26 cellular contexts compared by ENCODE assay signal in the genomic region with DNA sequence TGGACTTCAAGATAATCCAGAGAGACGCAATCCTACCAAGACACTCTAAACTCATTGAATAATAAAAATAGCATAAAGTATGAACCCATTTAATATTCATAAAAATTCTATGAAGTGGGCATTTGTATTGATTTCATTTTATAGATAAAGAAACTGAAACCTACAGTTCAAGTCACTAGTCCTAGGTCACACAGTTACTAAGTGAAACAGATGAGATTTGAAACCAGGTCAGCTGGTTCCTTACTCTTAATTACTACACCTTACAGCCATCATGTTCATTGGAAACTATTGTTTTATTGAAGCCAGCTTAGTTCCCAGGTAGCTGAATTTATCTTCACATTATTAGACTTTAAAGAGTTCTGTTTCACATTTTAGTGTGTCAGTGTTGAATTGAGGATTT.
"Had no signal": no experiment of that assay in that cellular context is flagged by ENCODE, and none has a peak within 500 bp of the region (broad histone marks: within the 10 kb centered on the region; RNA-seq: fewer than 3 reads in every experiment).

No MANE protein-coding gene starts in this region.

- H3K4me3 Mint-ChIP-seq: IgD-negative memory B cell, T-cell had no signal

- ATAC-seq: K562, Right ventricle myocardium inferior, T-cell had no signal

- H3K4me1 ChIP-seq: Peyer's patch had no signal

- H3K27ac Mint-ChIP-seq: IgD-negative memory B cell, T-cell had no signal

- H3K27me3 Mint-ChIP-seq: IgD-negative memory B cell, T-cell had no signal

- H3K9me3 ChIP-seq: Peyer's patch, SJCRH30 had no signal

- FAIRE-seq: HTR-8/SVneo, K562 had no signal

- DNase-seq: Kasumi-1, MV-4-11, NCI-H1048, NCI-H1105, NCI-H1417, NCI-H1436 treated with DMSO at 0.1 percent for 48 hours, NCI-H1694, NCI-H187 treated with DMSO at 0.1 percent for 48 hours, NCI-H2029 treated with DMSO at 0.1 percent for 48 hours, NCI-H2227 treated with DMSO at 0.1 percent for 48 hours, NCI-H524, NCI-H526 treated with DMSO at 0.1 percent for 48 hours, NCI-H748 treated with DMSO at 0.1 percent for 48 hours, OCI-M1, PC-9, Peyer's patch, SHP77 treated with DMSO at 0.1 percent for 48 hours, SJCRH30, T-cell had no signal

- H3K4me3 ChIP-seq: K562, PC-9, Peyer's patch, SJCRH30, SK-N-MC had no signal

- H3K27me3 ChIP-seq: Peyer's patch, SJCRH30 had no signal

- H3K36me3 ChIP-seq: Peyer's patch, SJCRH30 had no signal

- H3K4me2 ChIP-seq: KMS-11, PC-9 had no signal

- H3K36me3 Mint-ChIP-seq: IgD-negative memory B cell, T-cell had no signal

- H3K27ac ChIP-seq: HL-60, KMS-11, PC-9, Peyer's patch, SJCRH30, SK-N-MC had no signal

- H3K4me1 Mint-ChIP-seq: IgD-negative memory B cell, T-cell had no signal

- H2AFZ ChIP-seq: PC-9 had no signal

- H3K9ac ChIP-seq: KMS-11 had no signal
